26 cellular contexts compared by ENCODE assay signal in the genomic region with DNA sequence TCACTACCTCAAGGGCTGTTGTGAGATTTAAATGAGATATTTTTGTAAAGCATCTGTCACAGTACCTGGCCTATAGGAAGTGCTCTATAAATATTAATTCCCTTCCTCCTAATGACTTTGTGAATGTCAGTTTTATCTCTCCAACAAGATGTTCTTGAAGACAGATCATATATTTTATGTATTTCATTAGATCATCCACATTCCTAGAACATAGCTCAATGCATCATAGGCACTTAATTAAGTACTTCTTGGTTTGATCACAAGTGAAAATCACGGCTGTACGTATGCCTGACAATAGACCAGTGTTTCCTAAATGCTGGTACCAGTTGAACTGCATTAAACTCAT.
"Had no signal": no experiment of that assay in that cellular context is flagged by ENCODE, and none has a peak within 500 bp of the region (broad histone marks: within the 10 kb centered on the region; RNA-seq: fewer than 3 reads in every experiment).

No MANE protein-coding gene starts in this region.

- H3K36me3 ChIP-seq: neural progenitor cell, prostate gland, right atrium auricular region, sigmoid colon, tibial artery had no signal

- H3K27ac Mint-ChIP-seq: endodermal cell; mesothelial cell of epicardium; nephron; neural progenitor cell; stimulated activated memory B cell treated with anti-CD40 and anti-IgM and Interleukin-4, amounts not matched to agents 10 μg/mL and 1 μg/mL and 100 μg/mL, for 72 hours; stimulated activated naive CD8-positive, alpha-beta T cell treated with anti-CD3 and anti-CD28 coated beads, Interleukin-15, Interleukin-2, amounts not matched to agents 100 ng/mL and 50 ng/mL, for 24 hours; type B pancreatic cell had no signal

- H3K27me3 Mint-ChIP-seq: naive thymus-derived CD4-positive, alpha-beta T cell; stimulated activated memory B cell treated with anti-CD40 and anti-IgM and Interleukin-4, amounts not matched to agents 10 μg/mL and 1 μg/mL and 100 μg/mL, for 72 hours; stimulated activated naive CD8-positive, alpha-beta T cell treated with anti-CD3 and anti-CD28 coated beads, Interleukin-15, Interleukin-2, amounts not matched to agents 100 ng/mL and 50 ng/mL, for 24 hours; type B pancreatic cell had no signal

- H3K9me3 Mint-ChIP-seq: endodermal cell; naive thymus-derived CD4-positive, alpha-beta T cell; stimulated activated memory B cell treated with anti-CD40 and anti-IgM and Interleukin-4, amounts not matched to agents 10 μg/mL and 1 μg/mL and 100 μg/mL, for 72 hours; stimulated activated naive CD8-positive, alpha-beta T cell treated with anti-CD3 and anti-CD28 coated beads, Interleukin-15, Interleukin-2, amounts not matched to agents 100 ng/mL and 50 ng/mL, for 24 hours had no signal

- H3K36me3 Mint-ChIP-seq: neural progenitor cell had no signal

- DNase-seq: cortex of kidney; effector CD8-positive, alpha-beta T cell; endodermal cell; foreskin melanocyte; hypothalamus; immature natural killer cell; islet precursor cell; mesenchymal stem cell; mucosa of descending colon; naive thymus-derived CD4-positive, alpha-beta T cell; sigmoid colon; stimulated activated CD4-positive, alpha-beta T cell treated with anti-CD3 and anti-CD28 coated beads, Interleukin-4, amount 100 ng/mL, for 4 hours; testis; tibial artery had no signal

- H3K27ac ChIP-seq: epithelial cell of prostate, neural progenitor cell, prostate gland, right atrium auricular region, sigmoid colon, testis, tibial artery had no signal

- H3K4me3 ChIP-seq: lung, mucosa of descending colon, neural progenitor cell, prostate gland, right atrium auricular region, sigmoid colon, testis, tibial artery had no signal

- H3K27me3 ChIP-seq: neural progenitor cell, right atrium auricular region, sigmoid colon, testis, tibial artery had no signal

- H3K4me3 Mint-ChIP-seq: endodermal cell; immature natural killer cell; mesothelial cell of epicardium; naive thymus-derived CD4-positive, alpha-beta T cell; nephron; neural progenitor cell; stimulated activated memory B cell treated with anti-CD40 and anti-IgM and Interleukin-4, amounts not matched to agents 10 μg/mL and 1 μg/mL and 100 μg/mL, for 72 hours; stimulated activated naive CD8-positive, alpha-beta T cell treated with anti-CD3 and anti-CD28 coated beads, Interleukin-15, Interleukin-2, amounts not matched to agents 100 ng/mL and 50 ng/mL, for 24 hours; type B pancreatic cell had no signal

- H3K9me3 ChIP-seq: mucosa of descending colon, prostate gland, right atrium auricular region, sigmoid colon, testis, tibial artery had no signal

- ATAC-seq: esophagus mucosa; left lobe of liver; mucosa of descending colon; naive thymus-derived CD4-positive, alpha-beta T cell; stimulated activated memory B cell treated with anti-CD40 and anti-IgM and Interleukin-4, amounts not matched to agents 10 μg/mL and 1 μg/mL and 100 μg/mL, for 72 hours had no signal
